In the genomic region with DNA sequence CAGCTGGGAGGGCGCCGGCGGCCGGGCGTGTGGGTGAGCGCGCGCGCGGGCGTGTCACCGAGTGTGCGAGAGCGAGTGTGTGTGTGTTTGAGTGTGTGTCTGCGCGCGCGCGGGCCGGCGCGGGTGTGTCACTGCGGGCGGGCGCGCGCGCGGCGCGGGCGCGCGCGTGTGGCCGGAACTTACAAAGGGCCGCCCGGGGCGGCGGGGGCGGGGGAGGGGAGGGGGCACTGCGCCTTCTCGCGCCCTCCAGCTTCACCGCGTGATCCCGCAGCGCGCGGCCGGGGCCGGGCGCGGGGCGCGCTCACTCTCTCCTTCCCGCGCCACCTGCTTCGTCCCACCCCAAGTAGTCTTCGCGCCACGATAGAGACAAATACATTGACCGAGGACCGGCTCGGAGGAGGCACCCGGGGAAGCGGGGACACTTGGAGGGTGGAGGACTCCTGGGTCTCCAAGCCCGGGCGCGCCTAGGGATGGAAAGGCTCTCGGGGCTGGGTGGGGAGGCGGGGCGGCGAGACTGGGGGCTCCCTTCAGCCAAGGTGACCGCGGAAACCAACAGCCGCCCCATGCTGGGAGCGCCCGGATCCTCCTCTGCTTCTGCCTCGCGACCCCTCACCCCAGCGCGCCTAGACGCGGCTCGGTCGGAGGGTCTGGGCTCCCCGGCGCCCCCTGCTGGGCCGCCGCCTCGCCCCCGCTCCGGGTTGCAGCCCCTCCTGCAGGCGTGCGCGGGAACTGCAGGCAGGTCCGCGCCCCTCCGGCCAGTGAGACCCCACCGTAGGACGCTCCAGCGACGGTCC, we compare ENCODE assay signal across 8 cellular contexts. TPM values are rescaled to one million over a fixed set of nuclear protein-coding genes. Genes with fewer than 3 reads are reported as not detected.
DNase-seq lines count a peak whose midpoint lies in the region; ATAC-seq and TF ChIP-seq lines count a peak whose summit lies in the region.

A gene with protein sequence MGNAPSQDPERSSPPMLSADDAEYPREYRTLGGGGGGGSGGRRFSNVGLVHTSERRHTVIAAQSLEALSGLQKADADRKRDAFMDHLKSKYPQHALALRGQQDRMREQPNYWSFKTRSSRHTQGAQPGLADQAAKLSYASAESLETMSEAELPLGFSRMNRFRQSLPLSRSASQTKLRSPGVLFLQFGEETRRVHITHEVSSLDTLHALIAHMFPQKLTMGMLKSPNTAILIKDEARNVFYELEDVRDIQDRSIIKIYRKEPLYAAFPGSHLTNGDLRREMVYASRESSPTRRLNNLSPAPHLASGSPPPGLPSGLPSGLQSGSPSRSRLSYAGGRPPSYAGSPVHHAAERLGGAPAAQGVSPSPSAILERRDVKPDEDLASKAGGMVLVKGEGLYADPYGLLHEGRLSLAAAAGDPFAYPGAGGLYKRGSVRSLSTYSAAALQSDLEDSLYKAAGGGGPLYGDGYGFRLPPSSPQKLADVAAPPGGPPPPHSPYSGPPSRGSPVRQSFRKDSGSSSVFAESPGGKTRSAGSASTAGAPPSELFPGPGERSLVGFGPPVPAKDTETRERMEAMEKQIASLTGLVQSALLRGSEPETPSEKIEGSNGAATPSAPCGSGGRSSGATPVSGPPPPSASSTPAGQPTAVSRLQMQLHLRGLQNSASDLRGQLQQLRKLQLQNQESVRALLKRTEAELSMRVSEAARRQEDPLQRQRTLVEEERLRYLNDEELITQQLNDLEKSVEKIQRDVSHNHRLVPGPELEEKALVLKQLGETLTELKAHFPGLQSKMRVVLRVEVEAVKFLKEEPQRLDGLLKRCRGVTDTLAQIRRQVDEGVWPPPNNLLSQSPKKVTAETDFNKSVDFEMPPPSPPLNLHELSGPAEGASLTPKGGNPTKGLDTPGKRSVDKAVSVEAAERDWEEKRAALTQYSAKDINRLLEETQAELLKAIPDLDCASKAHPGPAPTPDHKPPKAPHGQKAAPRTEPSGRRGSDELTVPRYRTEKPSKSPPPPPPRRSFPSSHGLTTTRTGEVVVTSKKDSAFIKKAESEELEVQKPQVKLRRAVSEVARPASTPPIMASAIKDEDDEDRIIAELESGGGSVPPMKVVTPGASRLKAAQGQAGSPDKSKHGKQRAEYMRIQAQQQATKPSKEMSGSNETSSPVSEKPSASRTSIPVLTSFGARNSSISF (minus strand): TSS at position 101 of the 794 bp plus-strand sequence. CDS start 247 bp downstream, outside the sequence.

- H3K4me1 Mint-ChIP-seq in naive thymus-derived CD8-positive, alpha-beta T cell: peaks cover 16 to 33% (median 19%) of the 10 kb centered on the region in 4 donors

- H3K36me3 Mint-ChIP-seq in naive thymus-derived CD8-positive, alpha-beta T cell: peaks cover 0 to 3% (median 0%) of the 10 kb centered on the region in 3 donors

- peak within 1 kb of the TSS; percentile 60 to 81 (median 73) for H3K4me3 Mint-ChIP-seq in naive thymus-derived CD8-positive, alpha-beta T cell

- no peaks in the 10 kb centered on the region for H3K9me3 Mint-ChIP-seq in naive thymus-derived CD8-positive, alpha-beta T cell

- no peak within 1 kb of the TSS for H3K27ac Mint-ChIP-seq in naive thymus-derived CD8-positive, alpha-beta T cell

- ATAC-seq in Right ventricle myocardium inferior: no peak
- peak; percentile 34 to 57 for ATAC-seq in naive thymus-derived CD8-positive, alpha-beta T cell

- POLR2A ChIA-PET in naive thymus-derived CD8-positive, alpha-beta T cell (lab: Charles Lee): no interaction called here

- DNase-seq in Right ventricle myocardium inferior (ENCODE audit: missing footprints): peak; percentile 81
- DNase-seq in cardiac septum (ENCODE audit: low spot score): no peak
- peak; percentile 41 for DNase-seq in NCI-H510A treated with DMSO at 0.1 percent for 48 hours (lab: John Stamatoyannopoulos, UW)
- peak; percentile 52 for DNase-seq in activated CD8-positive, alpha-beta memory T cell treated with anti-CD3 and anti-CD28 coated beads, Interleukin-2, amount 50 U/mL, for 4 hours
- DNase-seq in epithelial cell of esophagus (ENCODE audit: low read depth): peak; percentile 37
- peak in 8 of 10 donors; percentile 10 to 74 (median 36) for DNase-seq in naive thymus-derived CD8-positive, alpha-beta T cell
- peak; percentile 60 for DNase-seq in superior temporal gyrus (ENCODE audit: extremely low spot score)
- no peak for DNase-seq in T-helper 9 cell

- H3K4me3 ChIP-seq in epithelial cell of esophagus (ENCODE audit: low read length): peak within 1 kb of the TSS; percentile 49

- H3K27me3 Mint-ChIP-seq in naive thymus-derived CD8-positive, alpha-beta T cell: peaks cover 17 to 78% (median 36%) of the 10 kb centered on the region in 5 donors

- TF ChIP-seq CTCF in epithelial cell of esophagus (IDR thresholded peaks at IDR 0.05; ENCODE audit: insufficient read depth, low read depth, low read length, missing control alignments): peak; percentile 43

- intact Hi-C loops in Right ventricle myocardium inferior (cut with DNase I) (loop anchor here (2.0 to 5.0 kb wide), 2 partner anchors 21 to 56 kb away; no protein-coding TSS in a partner anchor), cardiac septum (cut with DNase I) (no loop called here)

RNA-seq across cellular contexts. Expression of the gene that starts here (rescaled TPM):
- total RNA-seq in Right ventricle myocardium inferior: 1.4 TPM
- 6.2 TPM for total RNA-seq in cardiac septum
- under 1 TPM; 0.16 to 0.60 TPM for total RNA-seq in naive thymus-derived CD8-positive, alpha-beta T cell
- polyA plus RNA-seq in naive thymus-derived CD8-positive, alpha-beta T cell: not detected

Comparison
In these comparisons a context has a peak if more than half of its experiments do, and no peak if none do; other contexts are left out.
1. DNase-seq: peak in Right ventricle myocardium inferior (single experiment), NCI-H510A treated with DMSO at 0.1 percent for 48 hours (single experiment), activated CD8-positive, alpha-beta memory T cell treated with anti-CD3 and anti-CD28 coated beads, Interleukin-2, amount 50 U/mL, for 4 hours (single experiment), epithelial cell of esophagus (single experiment) and superior temporal gyrus (single experiment); none in cardiac septum (single experiment) and T-helper 9 cell (single experiment).
2. Peak in DNase-seq and ATAC-seq in naive thymus-derived CD8-positive, alpha-beta T cell; RNA of the gene not detected or under 1 TPM.